In genomic region chr12:89208661-89209096, GRCh38 we compare ENCODE assay signal across 1 cellular context.
TF ChIP-seq lines count a peak whose summit lies in the region.

No MANE protein-coding gene starts in this region.

TF ChIP-seq in SK-N-SH, 30 proteins besides CTCF, POLR2A, EP300 and RAD21 (continued from another document):
- TF ChIP-seq ZBTB33 (IDR thresholded peaks at IDR 0.05; ENCODE audit: borderline replicate concordance, low read depth) (no peak), MXI1 (IDR thresholded peaks at IDR 0.05; ENCODE audit: low read depth, low read length) (0 out of 2 replicates have a peak, but pooled peaks have one; percentile 2), POLR2AphosphoS5 (IDR thresholded peaks at IDR 0.05; ENCODE audit: low read depth, low read length) (peak; percentile 45; the same call in 1 of the 2 replicates), FOXM1 (IDR thresholded peaks at IDR 0.05; ENCODE audit: low read depth) (no peak), MEF2A (IDR thresholded peaks at IDR 0.05; ENCODE audit: borderline replicate concordance, low read depth) (no peak), GATA2 (CRISPR knock-in tag; IDR thresholded peaks at IDR 0.05) (peak; percentile 79), TAF1 (IDR thresholded peaks at IDR 0.05; ENCODE audit: borderline replicate concordance, low read depth, low read length) (no peak), IRF3 (IDR thresholded peaks at IDR 0.05; ENCODE audit: low read depth, low read length) (no peak)
